8 cellular contexts compared by ENCODE assay signal in genomic region chr2:57908736-57909161, GRCh38.
DNase-seq lines count a peak whose midpoint lies in the region; ATAC-seq lines count a peak whose summit lies in the region.

No MANE protein-coding gene starts in this region.

- peak; percentile 64 to 68 for ATAC-seq in CD4-positive, CD25-positive, alpha-beta regulatory T cell (ENCODE audit: low read depth in 2 of 2)
- peak; percentile 66 for ATAC-seq in GM19043 (IDR thresholded peaks at IDR 0.05; ENCODE audit: low read depth, unreplicated experiment)
- peak; percentile 68 for ATAC-seq in HG02885 (IDR thresholded peaks at IDR 0.05; ENCODE audit: poor library complexity, unreplicated experiment)
- no peak for ATAC-seq in Right ventricle myocardium inferior

- no peaks in the 10 kb centered on the region for H3K27me3 ChIP-seq in CD4-positive, CD25-positive, alpha-beta regulatory T cell (ENCODE audit: control insufficient read depth, insufficient read depth, low read length)

- H3K27ac ChIP-seq in CD4-positive, CD25-positive, alpha-beta regulatory T cell (ENCODE audit: insufficient read depth, low read length, poor library complexity, severe bottlenecking), result no peak overlapping the region

- H3K4me3 Mint-ChIP-seq in CD4-positive, CD25-positive, alpha-beta regulatory T cell, result no peak overlapping the region
- no peak overlapping the region for H3K4me3 Mint-ChIP-seq in T-helper 1 cell treated with Interleukin-12 subunit alpha and Interleukin-12 subunit beta and Interleukin-4 antibody, amounts not matched to agents 30 μg/mL and 1 μg/mL, for 36 hours

- no peaks in the 10 kb centered on the region for H3K36me3 Mint-ChIP-seq in CD4-positive, CD25-positive, alpha-beta regulatory T cell
- no peaks in the 10 kb centered on the region for H3K36me3 Mint-ChIP-seq in T-helper 1 cell treated with Interleukin-12 subunit alpha and Interleukin-12 subunit beta and Interleukin-4 antibody, amounts not matched to agents 30 μg/mL and 1 μg/mL, for 36 hours (ENCODE audit: low read depth)

- no peaks in the 10 kb centered on the region for H3K4me1 ChIP-seq in CD4-positive, CD25-positive, alpha-beta regulatory T cell (ENCODE audit: control insufficient read depth, insufficient read depth, low read length, poor library complexity, severe bottlenecking)

- H3K4me1 Mint-ChIP-seq in CD4-positive, CD25-positive, alpha-beta regulatory T cell, result peaks cover 4 to 22% (median 17%) of the 10 kb centered on the region in 4 donors
- H3K4me1 Mint-ChIP-seq in T-helper 1 cell treated with Interleukin-12 subunit alpha and Interleukin-12 subunit beta and Interleukin-4 antibody, amounts not matched to agents 30 μg/mL and 1 μg/mL, for 36 hours (ENCODE audit: low read depth), result peaks cover 10% of the 10 kb centered on the region

- intact Hi-C loops in Right ventricle myocardium inferior (cut with DNase I), result loop anchor here (5.0 kb wide), 1 partner anchor 539 kb away; no protein-coding TSS in a partner anchor

- H3K27ac Mint-ChIP-seq in CD4-positive, CD25-positive, alpha-beta regulatory T cell, result peak overlapping the region; percentile 26 to 85 (median 71)
- H3K27ac Mint-ChIP-seq in T-helper 1 cell treated with Interleukin-12 subunit alpha and Interleukin-12 subunit beta and Interleukin-4 antibody, amounts not matched to agents 30 μg/mL and 1 μg/mL, for 36 hours, result peak overlapping the region; percentile 46

- no peaks in the 10 kb centered on the region for H3K27me3 Mint-ChIP-seq in CD4-positive, CD25-positive, alpha-beta regulatory T cell
- H3K27me3 Mint-ChIP-seq in T-helper 1 cell treated with Interleukin-12 subunit alpha and Interleukin-12 subunit beta and Interleukin-4 antibody, amounts not matched to agents 30 μg/mL and 1 μg/mL, for 36 hours (ENCODE audit: low read depth), result no peaks in the 10 kb centered on the region

- no peaks in the 10 kb centered on the region for H3K36me3 ChIP-seq in CD4-positive, CD25-positive, alpha-beta regulatory T cell (ENCODE audit: control insufficient read depth, insufficient read depth, low read length)

- H3K4me3 ChIP-seq in CD4-positive, CD25-positive, alpha-beta regulatory T cell (ENCODE audit: low read depth, low read length), result no peak overlapping the region

- H3K9me3 ChIP-seq in CD4-positive, CD25-positive, alpha-beta regulatory T cell (ENCODE audit: control insufficient read depth in 2 of 2, low read length in 2 of 2), result no peaks in the 10 kb centered on the region

- no peaks in the 10 kb centered on the region for H3K9me3 Mint-ChIP-seq in CD4-positive, CD25-positive, alpha-beta regulatory T cell
- no peaks in the 10 kb centered on the region for H3K9me3 Mint-ChIP-seq in T-helper 1 cell treated with Interleukin-12 subunit alpha and Interleukin-12 subunit beta and Interleukin-4 antibody, amounts not matched to agents 30 μg/mL and 1 μg/mL, for 36 hours

- DNase-seq in CD4-positive, CD25-positive, alpha-beta regulatory T cell, result peak in 2 of 3 donors; percentile 10 to 52
- DNase-seq in NCI-H2029 treated with DMSO at 0.1 percent for 48 hours (lab: John Stamatoyannopoulos, UW) (no peak), AG08396 (ENCODE audit: low spot score) (no peak), Right ventricle myocardium inferior (ENCODE audit: missing footprints) (no peak)
- no peak for DNase-seq in stimulated activated naive CD4-positive, alpha-beta T cell (lab: John Stamatoyannopoulos, UW)

Comparison
In these comparisons a context has a peak if more than half of its experiments do, and no peak if none do; other contexts are left out.
1. DNase-seq: peak in CD4-positive, CD25-positive, alpha-beta regulatory T cell (2 of 3); none in NCI-H2029 treated with DMSO at 0.1 percent for 48 hours (single experiment), AG08396 (single experiment), Right ventricle myocardium inferior (single experiment) and stimulated activated naive CD4-positive, alpha-beta T cell (0 of 6).